2 cellular contexts compared by ENCODE assay signal in genomic region chr19:4909897-4910593, GRCh38.
TF ChIP-seq lines count a peak whose summit lies in the region.

No MANE protein-coding gene starts in this region.

TF ChIP-seq in IMR-90, 13 proteins besides CTCF, POLR2A, EP300 and RAD21:
- TF ChIP-seq NFE2L2 (IDR thresholded peaks at IDR 0.05; ENCODE audit: low read depth, low read length) (no peak), ELK1 (IDR thresholded peaks at IDR 0.05; ENCODE audit: borderline replicate concordance, low read depth, low read length) (no peak), MXI1 (IDR thresholded peaks at IDR 0.05; ENCODE audit: borderline replicate concordance, low read depth, low read length) (peak; percentile 88), MAZ (IDR thresholded peaks at IDR 0.05; ENCODE audit: borderline replicate concordance, low read depth, low read length) (peak; percentile 84)
TF ChIP-seq in IMR-90: peak in this region for 2.

TF ChIP-seq in endothelial cell of umbilical vein, 7 proteins besides CTCF, POLR2A, EP300 and RAD21:
- TF ChIP-seq EZH2 (IDR thresholded peaks at IDR 0.05; ENCODE audit: borderline replicate concordance, low read depth, low read length, severe bottlenecking) (no peak), POLR2AphosphoS5 (IDR thresholded peaks at IDR 0.05; ENCODE audit: insufficient read depth, low read depth, low read length) (peak; percentile 22)
TF ChIP-seq in endothelial cell of umbilical vein: peak in this region for 1.
